In the genomic region with DNA sequence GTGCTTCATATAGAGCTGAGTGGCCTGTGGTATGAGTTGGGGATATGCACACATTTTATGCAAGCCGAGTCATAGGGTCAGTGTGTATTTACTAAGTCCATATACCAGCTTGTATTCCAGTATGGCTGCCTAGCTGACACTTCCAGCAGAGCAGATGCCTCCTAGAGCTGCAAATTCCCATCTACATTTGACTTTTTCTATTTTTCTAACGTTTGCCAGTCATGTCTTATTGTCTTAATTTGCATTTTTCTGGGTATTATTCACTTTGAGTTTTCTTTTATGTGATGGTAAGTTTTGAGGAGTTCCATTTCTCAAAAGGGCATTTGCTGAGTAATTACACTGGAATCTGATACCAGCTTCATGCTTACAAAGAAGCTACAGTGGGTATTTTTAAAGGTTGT, we compare ENCODE assay signal across 23 cellular contexts.
DNase-seq lines count a peak whose midpoint lies in the region; ATAC-seq and TF ChIP-seq lines count a peak whose summit lies in the region.
"Had no signal": no experiment of that assay in that cellular context is flagged by ENCODE, and none has a peak within 500 bp of the region (broad histone marks: within the 10 kb centered on the region; RNA-seq: fewer than 3 reads in every experiment).

No MANE protein-coding gene starts in this region.

- H3K36me3 Mint-ChIP-seq in HFFc6 (ENCODE audit: low read depth), result no peaks in the 10 kb centered on the region
- H3K36me3 Mint-ChIP-seq in activated naive CD8-positive, alpha-beta T cell treated with anti-CD3 and anti-CD28 coated beads for 36 hours, result no peaks in the 10 kb centered on the region
- H3K36me3 Mint-ChIP-seq in CD4-positive, alpha-beta memory T cell, result no peaks in the 10 kb centered on the region

- H3K4me1 ChIP-seq in CD4-positive, alpha-beta memory T cell (ENCODE audit: insufficient read depth, low read length), result no peaks in the 10 kb centered on the region
- H3K4me1 ChIP-seq: parathyroid adenoma, spleen had no signal

- TF ChIP-seq CTCF in HFFc6 (IDR thresholded peaks at IDR 0.05) (no peak), fibroblast of the aortic adventitia (IDR thresholded peaks at IDR 0.05; ENCODE audit: insufficient read depth, low read length) (no peak), retinal pigment epithelial cell (conservative IDR thresholded peaks at IDR 0.05; ENCODE audit: low read depth, low read length) (no peak)

- H3K4me3 ChIP-seq in fibroblast of the aortic adventitia (ENCODE audit: low read depth, low read length), result no peak overlapping the region
- H3K4me3 ChIP-seq in retinal pigment epithelial cell (ENCODE audit: low read length), result no peak overlapping the region
- H3K4me3 ChIP-seq in CD4-positive, alpha-beta memory T cell (ENCODE audit: low read length in 2 of 2), result no peak overlapping the region

- no peak overlapping the region for H3K27ac ChIP-seq in CD4-positive, alpha-beta memory T cell (ENCODE audit: low read depth, low read length)
- H3K27ac ChIP-seq: HL-60, left ventricle myocardium inferior, parathyroid adenoma, RWPE1, spleen, thoracic aorta, VCaP had no signal

- H3K27me3 Mint-ChIP-seq in HFFc6 (ENCODE audit: insufficient read depth), result no peaks in the 10 kb centered on the region
- H3K27me3 Mint-ChIP-seq in activated naive CD8-positive, alpha-beta T cell treated with anti-CD3 and anti-CD28 coated beads for 36 hours, result no peaks in the 10 kb centered on the region
- H3K27me3 Mint-ChIP-seq in CD4-positive, alpha-beta memory T cell, result no peaks in the 10 kb centered on the region
- H3K27me3 Mint-ChIP-seq: activated CD8-positive, alpha-beta T cell treated with anti-CD3 and anti-CD28 coated beads for 36 hours; activated naive CD8-positive, alpha-beta T cell treated with anti-CD3 and anti-CD28 coated beads, Interleukin-2, amount 50 U/mL, for 24 hours; B cell had no signal

- H3K4me1 Mint-ChIP-seq in HFFc6 (ENCODE audit: low read depth), result peaks cover 64% of the 10 kb centered on the region
- H3K4me1 Mint-ChIP-seq in activated naive CD8-positive, alpha-beta T cell treated with anti-CD3 and anti-CD28 coated beads for 36 hours, result no peaks in the 10 kb centered on the region
- no peaks in the 10 kb centered on the region for H3K4me1 Mint-ChIP-seq in CD4-positive, alpha-beta memory T cell
- H3K4me1 Mint-ChIP-seq: activated naive CD8-positive, alpha-beta T cell treated with anti-CD3 and anti-CD28 coated beads, Interleukin-2, amount 50 U/mL, for 24 hours; B cell had no signal

- POLR2A ChIA-PET in CD4-positive, alpha-beta memory T cell (lab: Charles Lee; ENCODE audit: partially characterized antibody), result no interaction called here

- CTCF ChIA-PET in CD4-positive, alpha-beta memory T cell (lab: Charles Lee; ENCODE audit: partially characterized antibody), result no interaction called here

- H3K9me3 Mint-ChIP-seq in HFFc6, result no peaks in the 10 kb centered on the region
- peaks cover 1% of the 10 kb centered on the region for H3K9me3 Mint-ChIP-seq in activated naive CD8-positive, alpha-beta T cell treated with anti-CD3 and anti-CD28 coated beads for 36 hours
- peaks cover 0 to 32% (median 17%) of the 10 kb centered on the region in 8 donors for H3K9me3 Mint-ChIP-seq in CD4-positive, alpha-beta memory T cell

- ATAC-seq in HG03175 (IDR thresholded peaks at IDR 0.05; ENCODE audit: unreplicated experiment), result no peak
- ATAC-seq: activated CD8-positive, alpha-beta T cell treated with anti-CD3 and anti-CD28 coated beads for 36 hours; activated naive CD8-positive, alpha-beta T cell treated with anti-CD3 and anti-CD28 coated beads, Interleukin-2, amount 50 U/mL, for 24 hours had no signal

- DNase-seq in HFFc6, result peak; percentile 68
- DNase-seq in SK-MEL-5 (ENCODE audit: low read depth, low spot score), result peak; percentile 2
- peak; percentile 32 for DNase-seq in fibroblast of the aortic adventitia (ENCODE audit: low read depth)
- peak; percentile 18 for DNase-seq in retinal pigment epithelial cell (ENCODE audit: low read depth)
- DNase-seq in activated naive CD8-positive, alpha-beta T cell treated with anti-CD3 and anti-CD28 coated beads for 36 hours, result no peak
- no peak for DNase-seq in CD4-positive, alpha-beta memory T cell
- DNase-seq in stimulated activated CD4-positive, alpha-beta T cell treated with anti-CD3 and anti-CD28 coated beads, Interleukin-12 subunit alpha, Interleukin-12 subunit beta, amount 100 ng/mL, for 4 hours, result no peak
- DNase-seq: activated CD8-positive, alpha-beta T cell treated with anti-CD3 and anti-CD28 coated beads for 36 hours; activated naive CD8-positive, alpha-beta T cell treated with anti-CD3 and anti-CD28 coated beads, Interleukin-2, amount 50 U/mL, for 24 hours; Calu3; GOT3; KG1; left ventricle myocardium inferior; spleen; T-helper 1 cell had no signal

- H3K9me3 ChIP-seq in CD4-positive, alpha-beta memory T cell (ENCODE audit: control insufficient read depth in 1 of 2, low read length in 2 of 2), result no peaks in the 10 kb centered on the region
- H3K9me3 ChIP-seq: left ventricle myocardium inferior, thoracic aorta had no signal

- peak overlapping the region; percentile 77 for H3K27ac Mint-ChIP-seq in HFFc6
- H3K27ac Mint-ChIP-seq in activated naive CD8-positive, alpha-beta T cell treated with anti-CD3 and anti-CD28 coated beads for 36 hours, result no peak overlapping the region
- no peak overlapping the region for H3K27ac Mint-ChIP-seq in CD4-positive, alpha-beta memory T cell
- H3K27ac Mint-ChIP-seq: activated CD8-positive, alpha-beta T cell treated with anti-CD3 and anti-CD28 coated beads for 36 hours; activated naive CD8-positive, alpha-beta T cell treated with anti-CD3 and anti-CD28 coated beads, Interleukin-2, amount 50 U/mL, for 24 hours; activated T-helper 1 cell treated with anti-CD3 and anti-CD28 coated beads, Interleukin-12 subunit alpha, Interleukin-12 subunit beta, Interleukin-2, Interleukin-4 antibody, amounts not matched to agents 30 ng/mL and 10 ng/mL and 1 ng/mL, durations not matched to agents 14 hours and 24 hours and 36 hours; B cell had no signal

- intact Hi-C loops in CD4-positive, alpha-beta memory T cell (cut with micrococcal nuclease), result no loop called here

- H3K4me3 Mint-ChIP-seq in HFFc6, result peak overlapping the region; percentile 81
- no peak overlapping the region for H3K4me3 Mint-ChIP-seq in activated naive CD8-positive, alpha-beta T cell treated with anti-CD3 and anti-CD28 coated beads for 36 hours
- no peak overlapping the region for H3K4me3 Mint-ChIP-seq in CD4-positive, alpha-beta memory T cell
- H3K4me3 Mint-ChIP-seq: activated CD8-positive, alpha-beta T cell treated with anti-CD3 and anti-CD28 coated beads for 36 hours; activated naive CD8-positive, alpha-beta T cell treated with anti-CD3 and anti-CD28 coated beads, Interleukin-2, amount 50 U/mL, for 24 hours; activated T-helper 1 cell treated with anti-CD3 and anti-CD28 coated beads, Interleukin-12 subunit alpha, Interleukin-12 subunit beta, Interleukin-2, Interleukin-4 antibody, amounts not matched to agents 30 ng/mL and 10 ng/mL and 1 ng/mL, durations not matched to agents 14 hours and 24 hours and 36 hours; B cell had no signal

- no peaks in the 10 kb centered on the region for H3K36me3 ChIP-seq in CD4-positive, alpha-beta memory T cell (ENCODE audit: insufficient read depth, low read length)
- H3K36me3 ChIP-seq: left ventricle myocardium inferior, spleen, thoracic aorta had no signal

- no peaks in the 10 kb centered on the region for H3K27me3 ChIP-seq in CD4-positive, alpha-beta memory T cell (ENCODE audit: insufficient read depth, low read length)
- H3K27me3 ChIP-seq: spleen had no signal

- in situ Hi-C loops in SK-MEL-5 (cut with HindIII; ENCODE audit: low pct_unique_long_range_greater_than_20kb, low sequenced_read_pairs), result no loop called here

Comparison
In these comparisons a context has a peak if more than half of its experiments do, and no peak if none do; other contexts are left out.
1. DNase-seq: peak in HFFc6 (single experiment), SK-MEL-5 (single experiment), fibroblast of the aortic adventitia (single experiment) and retinal pigment epithelial cell (single experiment); none in activated naive CD8-positive, alpha-beta T cell treated with anti-CD3 and anti-CD28 coated beads for 36 hours (single experiment), CD4-positive, alpha-beta memory T cell (0 of 5) and stimulated activated CD4-positive, alpha-beta T cell treated with anti-CD3 and anti-CD28 coated beads, Interleukin-12 subunit alpha, Interleukin-12 subunit beta, amount 100 ng/mL, for 4 hours (single experiment).